In the genomic region with DNA sequence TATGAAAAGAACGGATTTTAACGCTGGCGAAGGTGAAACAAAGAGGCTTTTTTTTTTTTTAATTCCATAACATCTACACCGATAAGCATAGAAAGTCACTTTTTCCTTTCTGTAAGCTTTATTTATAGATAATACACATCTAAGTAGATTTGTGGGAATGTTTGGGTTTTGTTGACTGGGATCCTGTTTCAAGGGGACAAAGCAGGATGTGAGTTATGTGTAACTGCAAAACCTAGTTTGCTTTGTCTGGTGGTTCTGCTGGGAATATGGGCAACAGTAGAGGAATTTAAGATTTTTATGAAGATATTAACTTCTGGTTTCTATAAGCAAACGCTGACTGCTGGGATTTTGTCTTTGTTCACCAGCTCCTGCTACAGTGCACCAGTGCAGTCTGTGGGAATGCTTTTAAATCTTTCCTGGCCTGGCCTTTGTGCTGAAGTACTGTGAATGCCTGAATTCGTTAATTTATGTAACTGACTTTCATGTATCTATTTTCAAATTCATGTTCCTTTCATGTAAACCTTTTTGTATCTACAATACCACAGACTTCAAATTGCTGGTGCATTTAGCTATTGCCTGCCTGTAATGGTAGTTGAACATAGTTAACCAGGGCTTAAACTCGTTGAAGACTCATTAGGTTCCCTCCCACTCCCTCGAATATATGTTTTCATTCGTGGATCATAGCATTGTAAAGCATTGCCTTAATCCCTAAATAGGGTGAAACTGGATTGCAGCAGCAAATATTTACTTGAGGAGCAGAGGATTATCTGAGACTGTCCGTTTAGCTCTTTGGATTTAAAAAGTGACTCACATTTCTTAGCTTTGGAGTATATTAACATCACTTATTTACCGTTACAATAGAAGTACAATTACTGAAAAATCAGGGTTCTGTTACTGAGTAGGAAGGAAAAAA, we compare ENCODE assay signal across 8 cellular contexts. TPM values are rescaled to one million over a fixed set of nuclear protein-coding genes. Genes with fewer than 3 reads are reported as not detected.
A peak's percentile ranks its signal among the peaks of the same experiment; 100 is the strongest.
DNase-seq lines count a peak whose midpoint lies in the region; ATAC-seq and TF ChIP-seq lines count a peak whose summit lies in the region.

No MANE protein-coding gene starts in this region.

- H3K9ac ChIP-seq in PC-3 (ENCODE audit: low read length), result peak overlapping the region; percentile 88

- H3K9me3 ChIP-seq in PC-3 (ENCODE audit: low read length) (no peaks in the 10 kb centered on the region), neutrophil (no peaks in the 10 kb centered on the region)

- H3K4me1 ChIP-seq in PC-3 (ENCODE audit: insufficient read depth, low read length) (peaks cover 14% of the 10 kb centered on the region), neutrophil (ENCODE audit: control insufficient read depth in 1 of 2, insufficient read depth in 1 of 2, low read depth in 1 of 2, low read length in 1 of 2) (peaks cover 22 to 24% of the 10 kb centered on the region in 2 experiments)

- ATAC-seq in PC-3 (peak; percentile 25), HG03378 (IDR thresholded peaks at IDR 0.05; ENCODE audit: unreplicated experiment) (no peak), HG02870 (IDR thresholded peaks at IDR 0.05; ENCODE audit: unreplicated experiment) (no peak)

- H3K79me2 ChIP-seq in PC-3 (ENCODE audit: low read length), result peaks cover 46% of the 10 kb centered on the region

- H3F3A ChIP-seq in PC-3 (ENCODE audit: low read length, unreplicated experiment), result no peaks in the 10 kb centered on the region

- H3K4me3 ChIP-seq in GM08714 (ENCODE audit: low read length), result peak overlapping the region; percentile 75
- peak overlapping the region; percentile 98 for H3K4me3 ChIP-seq in PC-3 (ENCODE audit: low read length)
- H3K4me3 ChIP-seq in neutrophil (ENCODE audit: low read depth in 1 of 2, low read length in 1 of 2), result peak overlapping the region; percentile 96 to 97

- intact Hi-C loops in PC-3 (cut with micrococcal nuclease), result loop anchor here (2.0 kb wide), 2 partner anchors 20 to 76 kb away; partner anchors contain the start of gene NUP42

- CTCF ChIA-PET in PC-3 (lab: Charles Lee), result interaction anchor here (0.5 to 2.2 kb wide), 7 partner anchors 21 to 1160 kb away, joined by 3 to 14 read pairs (median 3); partner anchors contain the start of gene NUP42

- POLR2A ChIA-PET in PC-3 (lab: Charles Lee; ENCODE audit: unreplicated experiment), result interaction anchor here (0.6 to 0.7 kb wide), 4 partner anchors 41 to 394 kb away, joined by 3 to 9 read pairs (median 8); no protein-coding TSS in a partner anchor

- H3K27me3 ChIP-seq in PC-3 (ENCODE audit: low read length) (no peaks in the 10 kb centered on the region), neutrophil (no peaks in the 10 kb centered on the region)

- no peaks in the 10 kb centered on the region for H3K9me2 ChIP-seq in PC-3 (replicated peaks; ENCODE audit: low read length)

- H3K4me2 ChIP-seq in PC-3 (ENCODE audit: low read length), result peak overlapping the region; percentile 83

- no TSS peak for BruUV-seq in PC-3 (replicated peaks; lab: Mats Ljungman, UMichigan)

- DNase-seq in PC-3 (peak; percentile 28), epithelial cell of prostate (ENCODE audit: low read depth, low spot score) (no peak), OCI-M1 (lab: John Stamatoyannopoulos, UW) (no peak)
- DNase-seq in stimulated activated CD4-positive, alpha-beta T cell treated with anti-CD3 and anti-CD28 coated beads, Interleukin-1b, Interleukin-23, amount 100 ng/mL, for 48 hours, result no peak

- TF ChIP-seq CTCF in PC-3 (conservative IDR thresholded peaks at IDR 0.05; ENCODE audit: low read depth, low read length) (no peak), neutrophil (IDR thresholded peaks at IDR 0.05) (no peak)

- peak overlapping the region; percentile 99 for H2AFZ ChIP-seq in PC-3 (ENCODE audit: low read length)

- H4K20me1 ChIP-seq in PC-3 (ENCODE audit: low read length), result peaks cover 5% of the 10 kb centered on the region; the same call in 1 of the 2 replicates

- H3K36me3 ChIP-seq in PC-3 (ENCODE audit: low read depth, low read length) (no peaks in the 10 kb centered on the region), neutrophil (no peaks in the 10 kb centered on the region)

- peak overlapping the region; percentile 6; the same call in 1 of the 2 replicates for H3K27ac ChIP-seq in PC-3 (ENCODE audit: low read length)
- H3K27ac ChIP-seq in epithelial cell of prostate, result peak overlapping the region; percentile 84
- H3K27ac ChIP-seq in neutrophil, result no peak overlapping the region

RNA-seq across cellular contexts. Expression of gene KLHL7, which starts 1.5 kb away (rescaled TPM):
- total RNA-seq in PC-3 (2014; rRNA removed), result 31.1 and 34.9 TPM in 2 replicates
